In the genomic region with DNA sequence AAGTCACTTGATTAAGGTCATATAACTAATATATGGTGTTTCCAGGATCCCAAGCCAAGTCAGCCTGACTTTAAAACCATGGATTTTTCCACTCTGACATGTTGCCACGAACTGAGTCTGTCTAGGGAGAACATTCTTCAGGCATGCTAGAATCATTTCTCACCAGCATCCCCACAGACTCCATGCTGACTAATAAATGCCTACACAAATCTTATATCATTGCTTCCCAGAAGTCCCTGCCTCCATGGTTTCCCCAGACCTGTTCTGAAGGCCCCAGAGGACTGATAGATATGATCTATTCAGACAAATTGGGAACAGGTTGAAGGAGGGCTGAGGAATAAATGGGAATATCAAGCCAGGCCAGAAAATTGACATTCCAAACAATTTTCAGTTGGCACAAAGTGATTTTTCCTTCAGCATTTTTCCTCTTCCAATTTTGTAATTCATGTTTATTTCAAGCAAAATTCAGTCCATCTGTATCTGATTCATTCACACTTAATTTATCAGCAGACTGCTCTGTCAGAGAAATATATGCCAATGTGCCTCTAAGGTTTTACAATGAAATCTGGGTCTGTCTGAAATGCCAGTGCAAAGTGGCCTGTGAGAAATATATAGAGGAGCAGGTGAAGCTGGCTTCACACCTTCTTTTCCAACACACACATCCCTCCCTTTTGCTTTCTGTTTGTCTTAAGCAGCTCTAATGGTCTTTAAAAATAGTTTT, we compare ENCODE assay signal across 20 cellular contexts.
A peak's percentile ranks its signal among the peaks of the same experiment; 100 is the strongest.
DNase-seq lines count a peak whose midpoint lies in the region; ATAC-seq, FAIRE-seq and TF ChIP-seq lines count a peak whose summit lies in the region.
"Had no signal": no experiment of that assay in that cellular context is flagged by ENCODE, and none has a peak within 500 bp of the region (broad histone marks: within the 10 kb centered on the region; RNA-seq: fewer than 3 reads in every experiment).

No MANE protein-coding gene starts in this region.

- no peak overlapping the region for H3K27ac ChIP-seq in right cardiac atrium (ENCODE audit: low read length)
- no peak overlapping the region for H3K27ac ChIP-seq in right atrium auricular region
- no peak overlapping the region for H3K27ac ChIP-seq in aorta (ENCODE audit: low read depth in 1 of 2, low read length in 2 of 2)
- H3K27ac ChIP-seq in colonic mucosa, result no peak overlapping the region
- H3K27ac ChIP-seq: parathyroid adenoma, spleen had no signal

- H3K9ac ChIP-seq in colonic mucosa (ENCODE audit: low read depth in 2 of 2, low read length in 2 of 2), result no peak overlapping the region
- H3K9ac ChIP-seq: parathyroid adenoma had no signal

- no peak for FAIRE-seq in bronchial epithelial cell (lab: Jason Lieb, UNC)

- H3K4me1 ChIP-seq in right cardiac atrium (ENCODE audit: control insufficient read depth, insufficient read depth, low read length), result no peaks in the 10 kb centered on the region
- H3K4me1 ChIP-seq in right atrium auricular region, result no peaks in the 10 kb centered on the region
- H3K4me1 ChIP-seq in aorta (ENCODE audit: control insufficient read depth in 1 of 2, insufficient read depth in 2 of 2, low read length in 2 of 2), result no peaks in the 10 kb centered on the region
- no peaks in the 10 kb centered on the region for H3K4me1 ChIP-seq in colonic mucosa
- H3K4me1 ChIP-seq: parathyroid adenoma, spleen had no signal

- intact Hi-C loops in right cardiac atrium (cut with DNase I), result no loop called here
- intact Hi-C loops in aorta (cut with DNase I), result no loop called here
- intact Hi-C loops in colonic mucosa (cut with DNase I), result no loop called here

- H3K9me3 ChIP-seq in right cardiac atrium (ENCODE audit: control insufficient read depth, low read length), result no peaks in the 10 kb centered on the region
- no peaks in the 10 kb centered on the region for H3K9me3 ChIP-seq in right atrium auricular region
- H3K9me3 ChIP-seq in aorta (ENCODE audit: control insufficient read depth, low read length), result no peaks in the 10 kb centered on the region
- no peaks in the 10 kb centered on the region for H3K9me3 ChIP-seq in colonic mucosa
- H3K9me3 ChIP-seq: spleen had no signal

- ATAC-seq in right cardiac atrium (peak; percentile 57 to 62), aorta (ENCODE audit: low FRiP score) (peak; percentile 52), HG03280 (IDR thresholded peaks at IDR 0.05; ENCODE audit: unreplicated experiment) (no peak)
- ATAC-seq: effector memory CD8-positive, alpha-beta T cell had no signal

- DNase-seq in right cardiac atrium, result no peak
- DNase-seq in right atrium auricular region (ENCODE audit: low spot score), result no peak
- peak; percentile 77 for DNase-seq in bronchial epithelial cell (ENCODE audit: low read depth)
- peak; percentile 78 for DNase-seq in iris pigment epithelial cell (ENCODE audit: low read depth)
- no peak for DNase-seq in aorta
- DNase-seq in colonic mucosa, result no peak
- DNase-seq in SW480 (ENCODE audit: low spot score), result no peak
- DNase-seq: activated CD4-positive, alpha-beta T cell treated with anti-CD3 and anti-CD28 coated beads for 4 hours; activated CD8-positive, alpha-beta memory T cell treated with anti-CD3 and anti-CD28 coated beads, Interleukin-2, amount 50 U/mL, for 4 hours; activated naive CD4-positive, alpha-beta T cell treated with Interleukin-2 at 50 U/mL for 16 hours; caudate nucleus; effector memory CD8-positive, alpha-beta T cell; islet precursor cell; NCI-H1105; Right ventricle myocardium superior; spleen; stimulated activated naive CD4-positive, alpha-beta T cell; T1000 had no signal

- 45% methylated on average over 1 of the region's 1 CpG for WGBS in right cardiac atrium
- 8 to 18% methylated on average over 1 of the region's 1 CpG for WGBS in aorta, 2 donors

- H3K4me3 ChIP-seq in right cardiac atrium (ENCODE audit: low read length), result no peak overlapping the region
- no peak overlapping the region for H3K4me3 ChIP-seq in right atrium auricular region
- no peak overlapping the region for H3K4me3 ChIP-seq in bronchial epithelial cell (ENCODE audit: low read depth, low read length)
- H3K4me3 ChIP-seq in aorta (ENCODE audit: low read length in 2 of 2), result no peak overlapping the region
- H3K4me3 ChIP-seq in colonic mucosa, result no peak overlapping the region
- H3K4me3 ChIP-seq: spleen had no signal

- TF ChIP-seq CTCF in right atrium auricular region (IDR thresholded peaks at IDR 0.05) (no peak), bronchial epithelial cell (IDR thresholded peaks at IDR 0.05; ENCODE audit: insufficient read depth, low read length, severe bottlenecking) (no peak), colonic mucosa (IDR thresholded peaks at IDR 0.05) (no peak)

- H3K36me3 ChIP-seq in right atrium auricular region (no peaks in the 10 kb centered on the region), bronchial epithelial cell (ENCODE audit: control insufficient read depth, insufficient read depth, low read length) (no peaks in the 10 kb centered on the region), aorta (ENCODE audit: control insufficient read depth in 1 of 2, insufficient read depth in 2 of 2, low read length in 1 of 2) (no peaks in the 10 kb centered on the region), colonic mucosa (no peaks in the 10 kb centered on the region)
- H3K36me3 ChIP-seq: spleen had no signal

- H3K27me3 ChIP-seq in right cardiac atrium (ENCODE audit: control insufficient read depth, insufficient read depth) (no peaks in the 10 kb centered on the region), right atrium auricular region (no peaks in the 10 kb centered on the region), bronchial epithelial cell (ENCODE audit: control insufficient read depth, insufficient read depth, low read length) (no peaks in the 10 kb centered on the region), aorta (ENCODE audit: control insufficient read depth in 1 of 2, insufficient read depth in 2 of 2, low read length in 1 of 2) (no peaks in the 10 kb centered on the region), colonic mucosa (no peaks in the 10 kb centered on the region)

Comparison
In these comparisons a context has a peak if more than half of its experiments do, and no peak if none do; other contexts are left out.
1. DNase-seq: peak in bronchial epithelial cell (single experiment) and iris pigment epithelial cell (single experiment); none in right cardiac atrium (0 of 3), right atrium auricular region (single experiment), aorta (0 of 2), colonic mucosa (single experiment) and SW480 (single experiment).